In the genomic region with DNA sequence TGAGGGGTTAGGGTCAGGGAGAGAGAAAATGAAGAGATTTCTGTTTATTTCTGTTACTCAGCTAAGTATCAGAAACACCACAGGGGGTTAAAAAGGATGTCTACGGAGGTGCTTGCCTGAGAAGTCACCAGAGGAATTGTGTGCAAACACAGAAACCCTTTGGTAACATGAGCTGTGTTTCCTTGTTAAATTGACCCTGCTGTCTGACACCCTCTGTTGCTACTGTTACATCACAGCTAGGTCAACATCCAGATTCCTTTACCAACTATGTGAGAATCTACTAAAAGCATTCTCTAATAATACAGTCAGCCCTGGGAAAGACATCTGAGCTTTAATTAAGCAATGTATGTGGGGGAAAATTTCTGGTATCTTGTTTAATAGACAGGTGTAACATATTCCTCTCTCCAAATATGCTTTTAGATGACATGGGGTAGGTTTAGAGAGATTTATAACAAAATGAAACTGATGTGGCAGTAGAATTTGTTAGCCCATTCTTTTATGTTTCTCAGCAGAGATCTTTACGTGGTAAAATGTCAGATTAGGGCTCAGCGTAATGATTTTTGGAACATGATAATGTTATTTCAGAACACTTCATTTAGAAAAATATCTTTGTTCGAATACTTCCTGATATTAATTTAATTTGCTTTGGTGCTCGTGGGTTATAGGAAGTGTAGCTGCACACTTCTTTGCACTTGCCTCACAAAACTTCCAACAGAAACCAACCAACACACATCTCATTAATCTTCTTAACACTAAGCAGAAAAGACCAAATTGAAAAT, we compare ENCODE assay signal across 1 cellular context.
A peak's percentile ranks its signal among the peaks of the same experiment; 100 is the strongest.
TF ChIP-seq lines count a peak whose summit lies in the region.

No MANE protein-coding gene starts in this region.

TF ChIP-seq in HepG2, 621 proteins besides CTCF, POLR2A, EP300 and RAD21 (continued from another document and continues in another):
- no peak for TF ChIP-seq MNT (IDR thresholded peaks at IDR 0.05)
- TF ChIP-seq ZNF264 (CRISPR knock-in tag; IDR thresholded peaks at IDR 0.05): peak; percentile 80; the same call in 1 of the 2 replicates
- TF ChIP-seq SRSF9 (IDR thresholded peaks at IDR 0.05; ENCODE audit: borderline replicate concordance, insufficient read depth, low read depth, low read length, poor library complexity, severe bottlenecking): no peak
- peak; percentile 82 for TF ChIP-seq KAT8 (CRISPR knock-in tag; IDR thresholded peaks at IDR 0.05)
- peak; percentile 81 for TF ChIP-seq NR2C2 (CRISPR knock-in tag; IDR thresholded peaks at IDR 0.05; ENCODE audit: borderline replicate concordance)
- TF ChIP-seq RXRA (CRISPR knock-in tag; IDR thresholded peaks at IDR 0.05): peak; percentile 77; the same call in 1 of the 2 replicates
- peak; percentile 37; the same call in 1 of the 2 replicates for TF ChIP-seq FOSL1 (CRISPR knock-in tag; IDR thresholded peaks at IDR 0.05; ENCODE audit: borderline replicate concordance)
- peak; percentile 87 for TF ChIP-seq PPARG (CRISPR knock-in tag; conservative IDR thresholded peaks at IDR 0.05)
- TF ChIP-seq RERE (CRISPR knock-in tag; IDR thresholded peaks at IDR 0.05; ENCODE audit: low read depth): peak; percentile 96
- peak; percentile 77 for TF ChIP-seq CREB1 (IDR thresholded peaks at IDR 0.05)
- peak; percentile 84 for TF ChIP-seq CREB1 (CRISPR knock-in tag; IDR thresholded peaks at IDR 0.05)
- TF ChIP-seq HOXD1 (CRISPR knock-in tag; IDR thresholded peaks at IDR 0.05): peak; percentile 89
- no peak for TF ChIP-seq IKZF1 (IDR thresholded peaks at IDR 0.05)
- TF ChIP-seq U2AF2 (IDR thresholded peaks at IDR 0.05; ENCODE audit: low read depth, low read length): no peak
- peak; percentile 82 for TF ChIP-seq ZNF12 (CRISPR knock-in tag; IDR thresholded peaks at IDR 0.05)
- TF ChIP-seq CC2D1A (CRISPR knock-in tag; IDR thresholded peaks at IDR 0.05): 0 out of 2 replicates have a peak, but pooled peaks have one; percentile 80
- TF ChIP-seq, protein P1, sequence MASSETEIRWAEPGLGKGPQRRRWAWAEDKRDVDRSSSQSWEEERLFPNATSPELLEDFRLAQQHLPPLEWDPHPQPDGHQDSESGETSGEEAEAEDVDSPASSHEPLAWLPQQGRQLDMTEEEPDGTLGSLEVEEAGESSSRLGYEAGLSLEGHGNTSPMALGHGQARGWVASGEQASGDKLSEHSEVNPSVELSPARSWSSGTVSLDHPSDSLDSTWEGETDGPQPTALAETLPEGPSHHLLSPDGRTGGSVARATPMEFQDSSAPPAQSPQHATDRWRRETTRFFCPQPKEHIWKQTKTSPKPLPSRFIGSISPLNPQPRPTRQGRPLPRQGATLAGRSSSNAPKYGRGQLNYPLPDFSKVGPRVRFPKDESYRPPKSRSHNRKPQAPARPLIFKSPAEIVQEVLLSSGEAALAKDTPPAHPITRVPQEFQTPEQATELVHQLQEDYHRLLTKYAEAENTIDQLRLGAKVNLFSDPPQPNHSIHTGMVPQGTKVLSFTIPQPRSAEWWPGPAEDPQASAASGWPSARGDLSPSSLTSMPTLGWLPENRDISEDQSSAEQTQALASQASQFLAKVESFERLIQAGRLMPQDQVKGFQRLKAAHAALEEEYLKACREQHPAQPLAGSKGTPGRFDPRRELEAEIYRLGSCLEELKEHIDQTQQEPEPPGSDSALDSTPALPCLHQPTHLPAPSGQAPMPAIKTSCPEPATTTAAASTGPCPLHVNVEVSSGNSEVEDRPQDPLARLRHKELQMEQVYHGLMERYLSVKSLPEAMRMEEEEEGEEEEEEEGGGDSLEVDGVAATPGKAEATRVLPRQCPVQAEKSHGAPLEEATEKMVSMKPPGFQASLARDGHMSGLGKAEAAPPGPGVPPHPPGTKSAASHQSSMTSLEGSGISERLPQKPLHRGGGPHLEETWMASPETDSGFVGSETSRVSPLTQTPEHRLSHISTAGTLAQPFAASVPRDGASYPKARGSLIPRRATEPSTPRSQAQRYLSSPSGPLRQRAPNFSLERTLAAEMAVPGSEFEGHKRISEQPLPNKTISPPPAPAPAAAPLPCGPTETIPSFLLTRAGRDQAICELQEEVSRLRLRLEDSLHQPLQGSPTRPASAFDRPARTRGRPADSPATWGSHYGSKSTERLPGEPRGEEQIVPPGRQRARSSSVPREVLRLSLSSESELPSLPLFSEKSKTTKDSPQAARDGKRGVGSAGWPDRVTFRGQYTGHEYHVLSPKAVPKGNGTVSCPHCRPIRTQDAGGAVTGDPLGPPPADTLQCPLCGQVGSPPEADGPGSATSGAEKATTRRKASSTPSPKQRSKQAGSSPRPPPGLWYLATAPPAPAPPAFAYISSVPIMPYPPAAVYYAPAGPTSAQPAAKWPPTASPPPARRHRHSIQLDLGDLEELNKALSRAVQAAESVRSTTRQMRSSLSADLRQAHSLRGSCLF (CRISPR knock-in tag; IDR thresholded peaks at IDR 0.05; ENCODE audit: borderline replicate concordance): no peak
- no peak for TF ChIP-seq PLRG1 (conservative IDR thresholded peaks at IDR 0.05)
- 0 out of 2 replicates have a peak, but pooled peaks have one; percentile 13 for TF ChIP-seq RFX3 (CRISPR knock-in tag; IDR thresholded peaks at IDR 0.05)
- TF ChIP-seq, protein P2, sequence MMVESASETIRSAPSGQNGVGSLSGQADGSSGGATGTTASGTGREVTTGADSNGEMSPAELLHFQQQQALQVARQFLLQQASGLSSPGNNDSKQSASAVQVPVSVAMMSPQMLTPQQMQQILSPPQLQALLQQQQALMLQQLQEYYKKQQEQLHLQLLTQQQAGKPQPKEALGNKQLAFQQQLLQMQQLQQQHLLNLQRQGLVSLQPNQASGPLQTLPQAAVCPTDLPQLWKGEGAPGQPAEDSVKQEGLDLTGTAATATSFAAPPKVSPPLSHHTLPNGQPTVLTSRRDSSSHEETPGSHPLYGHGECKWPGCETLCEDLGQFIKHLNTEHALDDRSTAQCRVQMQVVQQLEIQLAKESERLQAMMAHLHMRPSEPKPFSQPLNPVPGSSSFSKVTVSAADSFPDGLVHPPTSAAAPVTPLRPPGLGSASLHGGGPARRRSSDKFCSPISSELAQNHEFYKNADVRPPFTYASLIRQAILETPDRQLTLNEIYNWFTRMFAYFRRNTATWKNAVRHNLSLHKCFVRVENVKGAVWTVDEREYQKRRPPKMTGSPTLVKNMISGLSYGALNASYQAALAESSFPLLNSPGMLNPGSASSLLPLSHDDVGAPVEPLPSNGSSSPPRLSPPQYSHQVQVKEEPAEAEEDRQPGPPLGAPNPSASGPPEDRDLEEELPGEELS (CRISPR knock-in tag; IDR thresholded peaks at IDR 0.05): peak; percentile 98
- peak; percentile 92 for TF ChIP-seq ZNF792 (CRISPR knock-in tag; IDR thresholded peaks at IDR 0.05)
- 0 out of 2 replicates have a peak, but pooled peaks have one; percentile 57 for TF ChIP-seq ZNF256 (CRISPR knock-in tag; conservative IDR thresholded peaks at IDR 0.05)
- no peak for TF ChIP-seq ZBTB3 (CRISPR knock-in tag; IDR thresholded peaks at IDR 0.05; ENCODE audit: borderline replicate concordance, low read depth)
- no peak for TF ChIP-seq GABPA (IDR thresholded peaks at IDR 0.05; ENCODE audit: low read depth, low read length)
- TF ChIP-seq GABPA (CRISPR knock-in tag; IDR thresholded peaks at IDR 0.05; ENCODE audit: low read depth): 0 out of 2 replicates have a peak, but pooled peaks have one; percentile 37
- no peak for TF ChIP-seq NONO (IDR thresholded peaks at IDR 0.05)
- peak; percentile 56; the same call in 1 of the 2 replicates for TF ChIP-seq NONO (CRISPR knock-in tag; conservative IDR thresholded peaks at IDR 0.05)
- peak; percentile 88 for TF ChIP-seq ZNF710 (CRISPR knock-in tag; IDR thresholded peaks at IDR 0.05; ENCODE audit: borderline replicate concordance)
- TF ChIP-seq HOXA5 (CRISPR knock-in tag; IDR thresholded peaks at IDR 0.05): 0 out of 2 replicates have a peak, but pooled peaks have one; percentile 53
- peak; percentile 46; the same call in 1 of the 2 replicates for TF ChIP-seq SMC3 (IDR thresholded peaks at IDR 0.05; ENCODE audit: low read length)
- no peak for TF ChIP-seq SOX6 (IDR thresholded peaks at IDR 0.05)
- TF ChIP-seq SOX6 (CRISPR knock-in tag; IDR thresholded peaks at IDR 0.05): peak; percentile 94
- 0 out of 2 replicates have a peak, but pooled peaks have one; percentile 53 for TF ChIP-seq ZNF761 (CRISPR knock-in tag; conservative IDR thresholded peaks at IDR 0.05)
- TF ChIP-seq, protein P3, sequence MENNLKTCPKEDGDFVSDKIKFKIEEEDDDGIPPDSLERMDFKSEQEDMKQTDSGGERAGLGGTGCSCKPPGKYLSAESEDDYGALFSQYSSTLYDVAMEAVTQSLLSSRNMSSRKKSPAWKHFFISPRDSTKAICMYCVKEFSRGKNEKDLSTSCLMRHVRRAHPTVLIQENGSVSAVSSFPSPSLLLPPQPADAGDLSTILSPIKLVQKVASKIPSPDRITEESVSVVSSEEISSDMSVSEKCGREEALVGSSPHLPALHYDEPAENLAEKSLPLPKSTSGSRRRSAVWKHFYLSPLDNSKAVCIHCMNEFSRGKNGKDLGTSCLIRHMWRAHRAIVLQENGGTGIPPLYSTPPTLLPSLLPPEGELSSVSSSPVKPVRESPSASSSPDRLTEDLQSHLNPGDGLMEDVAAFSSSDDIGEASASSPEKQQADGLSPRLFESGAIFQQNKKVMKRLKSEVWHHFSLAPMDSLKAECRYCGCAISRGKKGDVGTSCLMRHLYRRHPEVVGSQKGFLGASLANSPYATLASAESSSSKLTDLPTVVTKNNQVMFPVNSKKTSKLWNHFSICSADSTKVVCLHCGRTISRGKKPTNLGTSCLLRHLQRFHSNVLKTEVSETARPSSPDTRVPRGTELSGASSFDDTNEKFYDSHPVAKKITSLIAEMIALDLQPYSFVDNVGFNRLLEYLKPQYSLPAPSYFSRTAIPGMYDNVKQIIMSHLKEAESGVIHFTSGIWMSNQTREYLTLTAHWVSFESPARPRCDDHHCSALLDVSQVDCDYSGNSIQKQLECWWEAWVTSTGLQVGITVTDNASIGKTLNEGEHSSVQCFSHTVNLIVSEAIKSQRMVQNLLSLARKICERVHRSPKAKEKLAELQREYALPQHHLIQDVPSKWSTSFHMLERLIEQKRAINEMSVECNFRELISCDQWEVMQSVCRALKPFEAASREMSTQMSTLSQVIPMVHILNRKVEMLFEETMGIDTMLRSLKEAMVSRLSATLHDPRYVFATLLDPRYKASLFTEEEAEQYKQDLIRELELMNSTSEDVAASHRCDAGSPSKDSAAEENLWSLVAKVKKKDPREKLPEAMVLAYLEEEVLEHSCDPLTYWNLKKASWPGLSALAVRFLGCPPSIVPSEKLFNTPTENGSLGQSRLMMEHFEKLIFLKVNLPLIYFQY (CRISPR knock-in tag; IDR thresholded peaks at IDR 0.05; ENCODE audit: borderline replicate concordance): peak; percentile 73; the same call in 1 of the 2 replicates
- TF ChIP-seq ZNF124 (CRISPR knock-in tag; IDR thresholded peaks at IDR 0.05): peak; percentile 84; the same call in 1 of the 2 replicates
- TF ChIP-seq HNF4G (IDR thresholded peaks at IDR 0.05; ENCODE audit: borderline replicate concordance, low read depth, low read length): peak; percentile 80; the same call in 1 of the 2 replicates
- TF ChIP-seq HNF4G (CRISPR knock-in tag; IDR thresholded peaks at IDR 0.05; ENCODE audit: borderline replicate concordance, low read depth): no peak
